In the genomic region with DNA sequence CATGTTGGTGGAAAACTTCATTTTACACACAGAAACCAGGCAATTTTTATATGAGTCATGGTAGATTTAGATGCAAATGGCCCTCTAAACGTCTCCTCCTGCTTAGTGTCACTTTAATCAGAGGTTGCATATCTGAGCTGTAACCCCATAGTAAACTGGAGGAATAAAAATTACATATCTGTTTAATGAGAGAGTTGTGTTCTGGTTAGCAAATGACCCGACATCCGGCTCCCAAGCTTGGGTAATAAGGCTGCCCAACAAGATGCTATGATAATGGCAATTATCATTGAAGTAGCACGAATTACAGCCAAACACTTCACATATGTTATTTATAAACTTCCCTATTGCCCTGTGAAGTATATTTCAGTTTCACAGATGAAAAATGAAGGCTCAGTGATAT, we compare ENCODE assay signal across 24 cellular contexts. TPM values are rescaled to one million over a fixed set of nuclear protein-coding genes. Genes with fewer than 3 reads are reported as not detected.
DNase-seq lines count a peak whose midpoint lies in the region; ATAC-seq and TF ChIP-seq lines count a peak whose summit lies in the region.
"Had no signal": no experiment of that assay in that cellular context is flagged by ENCODE, and none has a peak within 500 bp of the region (broad histone marks: within the 10 kb centered on the region; RNA-seq: fewer than 3 reads in every experiment).

No MANE protein-coding gene starts in this region.

- peak overlapping the region; percentile 94 for H3K27ac ChIP-seq in GM23248
- no peak overlapping the region for H3K27ac ChIP-seq in lower lobe of right lung
- H3K27ac ChIP-seq: HL-60, SK-N-MC had no signal

- H3K4me1 ChIP-seq in GM23248 (ENCODE audit: insufficient read depth): peaks cover 25% of the 10 kb centered on the region
- no peaks in the 10 kb centered on the region for H3K4me1 ChIP-seq in lower lobe of right lung

- no peak overlapping the region for H3K27ac Mint-ChIP-seq in activated naive CD4-positive, alpha-beta T cell treated with anti-CD3 and anti-CD28 coated beads, Interleukin-2, amount 50 U/mL, for 72 hours
- H3K27ac Mint-ChIP-seq: CD14-positive monocyte, H9 had no signal

- no peak for TF ChIP-seq CTCF in lower lobe of right lung (IDR thresholded peaks at IDR 0.05)

- H3K4me3 ChIP-seq in GM23248 (no peak overlapping the region), lower lobe of right lung (no peak overlapping the region)
- H3K4me3 ChIP-seq: K562, SK-N-MC had no signal

- H3K36me3 Mint-ChIP-seq in activated naive CD4-positive, alpha-beta T cell treated with anti-CD3 and anti-CD28 coated beads, Interleukin-2, amount 50 U/mL, for 72 hours: no peaks in the 10 kb centered on the region
- H3K36me3 Mint-ChIP-seq: CD14-positive monocyte had no signal

- H3K4me2 ChIP-seq in GM23248 (ENCODE audit: unreplicated experiment): peak overlapping the region; percentile 81

- H3K9me3 Mint-ChIP-seq in activated naive CD4-positive, alpha-beta T cell treated with anti-CD3 and anti-CD28 coated beads, Interleukin-2, amount 50 U/mL, for 72 hours: peaks cover 3 to 11% of the 10 kb centered on the region in 2 donors
- H3K9me3 Mint-ChIP-seq: H9, HFFc6 had no signal

- H2AFZ ChIP-seq in GM23248: 0 out of 2 replicates have a peak overlapping the region, but pooled peaks have one; percentile 1

- H3K79me2 ChIP-seq in GM23248 (ENCODE audit: insufficient read depth): no peaks in the 10 kb centered on the region

- no peaks in the 10 kb centered on the region for H3K9me2 ChIP-seq in GM23248 (ENCODE audit: insufficient read depth)

- H3K27me3 ChIP-seq in GM23248 (replicated peaks; ENCODE audit: insufficient read depth) (no peaks in the 10 kb centered on the region), lower lobe of right lung (ENCODE audit: low read depth) (no peaks in the 10 kb centered on the region)

- H3K9ac ChIP-seq in GM23248: no peak overlapping the region

- WGBS in GM23248 (ENCODE audit: low coverage in 1 of 2, low lambda C conversion rate in 2 of 2, missing lambda C conversion rate in 2 of 2), 2 experiments: 32 to 47% methylated on average over 4 of the region's 4 CpGs

- intact Hi-C loops in lower lobe of right lung (cut with DNase I): no loop called here

- no peaks in the 10 kb centered on the region for H4K20me1 ChIP-seq in GM23248 (ENCODE audit: insufficient read depth)

- DNase-seq in GM23248 (peak; percentile 37), fibroblast of peridontal ligament (ENCODE audit: extremely low read depth) (peak; percentile 19), amygdala (lab: John Stamatoyannopoulos, UW) (no peak), lower lobe of right lung (no peak)
- no peak for DNase-seq in activated naive CD4-positive, alpha-beta T cell treated with anti-CD3 and anti-CD28 coated beads, Interleukin-2, amount 50 U/mL, for 72 hours (ENCODE audit: low spot score in 2 of 2)
- DNase-seq: H9, HFFc6, MM.1S, NCI-H1048, NCI-H1436, NCI-H187 treated with DMSO at 0.1 percent for 48 hours, NCI-H2107, NCI-H446 treated with DMSO at 0.1 percent for 48 hours, NCI-H526 treated with DMSO at 0.1 percent for 48 hours, OCI-M1, SHP77 had no signal

- H3K9me3 ChIP-seq in GM23248 (ENCODE audit: low read depth) (no peaks in the 10 kb centered on the region), lower lobe of right lung (no peaks in the 10 kb centered on the region)

- H3K36me3 ChIP-seq in GM23248 (ENCODE audit: low read depth) (no peaks in the 10 kb centered on the region), lower lobe of right lung (no peaks in the 10 kb centered on the region)

- ATAC-seq in SK-N-SH treated with all-trans-retinoic acid at 6 μM for 48 hours (peak; percentile 72), lower lobe of right lung (no peak), HG03520 (IDR thresholded peaks at IDR 0.05; ENCODE audit: unreplicated experiment) (no peak)
- ATAC-seq in activated naive CD4-positive, alpha-beta T cell treated with anti-CD3 and anti-CD28 coated beads, Interleukin-2, amount 50 U/mL, for 72 hours: no peak
- ATAC-seq: HepG2, K562 had no signal

- in situ Hi-C loops in GM23248 (cut with MboI): no loop called here

- H3F3A ChIP-seq in GM23248 (ENCODE audit: insufficient read depth): peaks cover 28% of the 10 kb centered on the region

TF ChIP-seq in SK-N-SH treated with all-trans-retinoic acid at 6 μM for 48 hours, 23 proteins besides CTCF, POLR2A, EP300 and RAD21:
- TF ChIP-seq ISL1 (CRISPR knock-in tag; IDR thresholded peaks at IDR 0.05): peak; percentile 68
- no peak for TF ChIP-seq RARB (CRISPR knock-in tag; IDR thresholded peaks at IDR 0.05)
- TF ChIP-seq, protein P1, sequence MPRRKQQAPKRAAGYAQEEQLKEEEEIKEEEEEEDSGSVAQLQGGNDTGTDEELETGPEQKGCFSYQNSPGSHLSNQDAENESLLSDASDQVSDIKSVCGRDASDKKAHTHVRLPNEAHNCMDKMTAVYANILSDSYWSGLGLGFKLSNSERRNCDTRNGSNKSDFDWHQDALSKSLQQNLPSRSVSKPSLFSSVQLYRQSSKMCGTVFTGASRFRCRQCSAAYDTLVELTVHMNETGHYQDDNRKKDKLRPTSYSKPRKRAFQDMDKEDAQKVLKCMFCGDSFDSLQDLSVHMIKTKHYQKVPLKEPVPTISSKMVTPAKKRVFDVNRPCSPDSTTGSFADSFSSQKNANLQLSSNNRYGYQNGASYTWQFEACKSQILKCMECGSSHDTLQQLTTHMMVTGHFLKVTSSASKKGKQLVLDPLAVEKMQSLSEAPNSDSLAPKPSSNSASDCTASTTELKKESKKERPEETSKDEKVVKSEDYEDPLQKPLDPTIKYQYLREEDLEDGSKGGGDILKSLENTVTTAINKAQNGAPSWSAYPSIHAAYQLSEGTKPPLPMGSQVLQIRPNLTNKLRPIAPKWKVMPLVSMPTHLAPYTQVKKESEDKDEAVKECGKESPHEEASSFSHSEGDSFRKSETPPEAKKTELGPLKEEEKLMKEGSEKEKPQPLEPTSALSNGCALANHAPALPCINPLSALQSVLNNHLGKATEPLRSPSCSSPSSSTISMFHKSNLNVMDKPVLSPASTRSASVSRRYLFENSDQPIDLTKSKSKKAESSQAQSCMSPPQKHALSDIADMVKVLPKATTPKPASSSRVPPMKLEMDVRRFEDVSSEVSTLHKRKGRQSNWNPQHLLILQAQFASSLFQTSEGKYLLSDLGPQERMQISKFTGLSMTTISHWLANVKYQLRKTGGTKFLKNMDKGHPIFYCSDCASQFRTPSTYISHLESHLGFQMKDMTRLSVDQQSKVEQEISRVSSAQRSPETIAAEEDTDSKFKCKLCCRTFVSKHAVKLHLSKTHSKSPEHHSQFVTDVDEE (CRISPR knock-in tag; IDR thresholded peaks at IDR 0.05): 0 out of 2 replicates have a peak, but pooled peaks have one; percentile 41
- no peak for TF ChIP-seq PPARA (CRISPR knock-in tag; IDR thresholded peaks at IDR 0.05; ENCODE audit: borderline replicate concordance)
- TF ChIP-seq TCF4 (CRISPR knock-in tag; IDR thresholded peaks at IDR 0.05; ENCODE audit: borderline replicate concordance): peak; percentile 86

RNA-seq across cellular contexts. Expression of gene ADAM12, which starts 10.6 kb away (rescaled TPM):
- total RNA-seq in GM23248 (2014; rRNA removed; shearing (Covaris generic)): 127 and 141 TPM in 2 replicates
- polyA plus RNA-seq in GM23248 (2016; fragmentation: Nextera tagmentation; extraction: Ambion mirVana): 58.4 and 59.0 TPM in 2 replicates
- total RNA-seq in lower lobe of right lung: 0.92 TPM
- total RNA-seq in activated naive CD4-positive, alpha-beta T cell treated with anti-CD3 and anti-CD28 coated beads, Interleukin-2, amount 50 U/mL, for 72 hours: 1 to 10 TPM in 1 of 2 donors, under 1 TPM in 1; 0.32 to 1.2 TPM
- total RNA-seq: HepG2, HT-29, K562 had no signal
- polyA plus RNA-seq: CD14-positive monocyte, HepG2, K562 had no signal

Comparison
In these comparisons a context has a peak if more than half of its experiments do, and no peak if none do; other contexts are left out.
1. DNase-seq: peak in GM23248 (single experiment) and fibroblast of peridontal ligament (single experiment); none in amygdala (0 of 56), lower lobe of right lung (single experiment) and activated naive CD4-positive, alpha-beta T cell treated with anti-CD3 and anti-CD28 coated beads, Interleukin-2, amount 50 U/mL, for 72 hours (0 of 2).
2. RNA of gene ADAM12, which starts 10.6 kb away (total RNA-seq): 127 to 141 TPM in GM23248; 0.32 to 1.2 TPM in activated naive CD4-positive, alpha-beta T cell treated with anti-CD3 and anti-CD28 coated beads, Interleukin-2, amount 50 U/mL, for 72 hours and 0.92 TPM in lower lobe of right lung (single experiment); every median in the first group is over 10 times any median in the second.